Comparison of ENCODE assay signal across 22 cellular contexts in genomic region chr10:12463459-12463838, GRCh38.
"Had no signal": no experiment of that assay in that cellular context is flagged by ENCODE, and none has a peak within 500 bp of the region (broad histone marks: within the 10 kb centered on the region; RNA-seq: fewer than 3 reads in every experiment).

No MANE protein-coding gene starts in this region.

- H3K27me3 Mint-ChIP-seq: naive thymus-derived CD8-positive, alpha-beta T cell; stimulated activated naive CD8-positive, alpha-beta T cell treated with anti-CD3 and anti-CD28 coated beads, Interleukin-15, Interleukin-2, amounts not matched to agents 100 ng/mL and 50 ng/mL, for 24 hours had no signal

- H3K4me1 ChIP-seq: colonic mucosa, foreskin keratinocyte, left ventricle myocardium inferior, lower lobe of right lung, upper lobe of left lung, uterus had no signal

- H3K4me3 ChIP-seq: colonic mucosa, hepatocyte, left ventricle myocardium inferior, lower lobe of right lung, spleen, tibial artery, upper lobe of left lung, uterus had no signal

- H3K9me3 Mint-ChIP-seq: endodermal cell; naive thymus-derived CD8-positive, alpha-beta T cell; stimulated activated naive CD8-positive, alpha-beta T cell treated with anti-CD3 and anti-CD28 coated beads, Interleukin-15, Interleukin-2, amounts not matched to agents 100 ng/mL and 50 ng/mL, for 24 hours had no signal

- H3K4me2 ChIP-seq: hepatocyte had no signal

- H2AFZ ChIP-seq: hepatocyte had no signal

- H3K36me3 ChIP-seq: colonic mucosa, left ventricle myocardium inferior, lower lobe of right lung, spleen, tibial artery, upper lobe of left lung, uterus had no signal

- ATAC-seq: foreskin keratinocyte; lower lobe of right lung; naive thymus-derived CD8-positive, alpha-beta T cell; sciatic nerve had no signal

- H3K4me3 Mint-ChIP-seq: endodermal cell; naive thymus-derived CD8-positive, alpha-beta T cell; stimulated activated naive CD8-positive, alpha-beta T cell treated with anti-CD3 and anti-CD28 coated beads, Interleukin-15, Interleukin-2, amounts not matched to agents 100 ng/mL and 50 ng/mL, for 24 hours had no signal

- H3K27me3 ChIP-seq: colonic mucosa, foreskin keratinocyte, hepatocyte, spleen, tibial artery, upper lobe of left lung, uterus had no signal

- H3K9me3 ChIP-seq: colonic mucosa, left ventricle myocardium inferior, lower lobe of right lung, spleen, tibial artery, upper lobe of left lung, uterus had no signal

- H3K27ac ChIP-seq: colonic mucosa, foreskin keratinocyte, hepatocyte, left ventricle myocardium inferior, lower lobe of right lung, spleen, tibial artery, upper lobe of left lung, uterus had no signal

- H3K27ac Mint-ChIP-seq: endodermal cell had no signal

- H3K4me1 Mint-ChIP-seq: endodermal cell had no signal

- DNase-seq: colonic mucosa; effector CD4-positive, alpha-beta T cell; endodermal cell; erythroblast; foreskin keratinocyte; head of caudate nucleus; kidney; left cardiac atrium; left ventricle myocardium inferior; lower lobe of right lung; mesenchymal stem cell; naive thymus-derived CD8-positive, alpha-beta T cell; spleen; stimulated activated CD4-positive, alpha-beta T cell treated with anti-CD3 and anti-CD28 coated beads, Interleukin-15, amount 100 ng/mL, for 24 hours; stimulated activated CD4-positive, alpha-beta T cell treated with anti-CD3 and anti-CD28 coated beads, Interleukin-1b, Interleukin-23, amount 100 ng/mL, for 48 hours; stimulated activated CD4-positive, alpha-beta T cell treated with anti-CD3 and anti-CD28 coated beads, Interleukin-4, amount 100 ng/mL, for 4 hours; tibial artery; upper lobe of left lung; uterus had no signal

- H3K79me2 ChIP-seq: hepatocyte had no signal
